12 cellular contexts compared by ENCODE assay signal in the genomic region with DNA sequence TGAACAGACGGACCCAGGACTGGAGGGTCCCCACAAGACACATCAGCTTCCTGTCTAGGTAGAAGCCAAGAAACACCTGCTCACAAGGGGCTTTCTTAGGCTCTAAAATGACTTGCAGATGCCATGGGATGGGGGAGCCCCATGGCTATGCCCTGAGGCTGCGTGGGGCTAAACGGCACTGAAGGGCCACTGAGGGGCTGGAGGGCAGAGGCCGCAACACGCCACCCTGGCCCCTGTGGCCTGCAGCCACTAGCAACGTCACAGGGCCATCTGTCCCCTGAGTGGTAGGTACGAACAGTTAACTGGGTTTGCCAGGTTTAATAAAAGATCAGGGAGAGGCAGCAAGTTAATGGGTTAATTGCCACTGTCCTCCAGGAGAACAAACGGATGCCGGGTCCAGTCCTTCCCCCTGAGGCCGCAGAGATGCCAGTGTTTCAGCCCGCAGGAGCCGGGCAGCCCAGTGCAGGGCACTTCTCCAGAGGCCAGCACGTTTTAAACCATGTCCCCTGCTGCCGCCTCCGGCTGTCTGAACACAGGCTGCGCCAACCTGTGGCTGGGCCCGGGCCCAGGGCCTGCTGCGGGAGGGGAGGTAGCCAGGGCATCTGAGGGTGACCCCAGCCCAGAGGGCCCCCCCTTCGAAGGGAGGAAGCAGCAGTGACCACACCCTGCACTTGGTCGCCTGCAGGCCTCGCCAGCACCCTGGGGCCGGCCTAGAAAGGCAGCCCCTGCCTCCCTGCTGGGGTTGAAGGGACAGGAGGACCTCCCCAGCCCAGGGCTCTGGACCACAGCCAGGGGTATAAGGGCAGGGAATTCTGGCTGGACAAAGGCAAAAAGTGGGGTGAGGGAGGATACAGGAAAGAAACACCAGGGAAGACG.
A peak's percentile ranks its signal among the peaks of the same experiment; 100 is the strongest.
DNase-seq lines count a peak whose midpoint lies in the region; ATAC-seq and TF ChIP-seq lines count a peak whose summit lies in the region.
"Had no signal": no experiment of that assay in that cellular context is flagged by ENCODE, and none has a peak within 500 bp of the region (broad histone marks: within the 10 kb centered on the region; RNA-seq: fewer than 3 reads in every experiment).

No MANE protein-coding gene starts in this region.

- H3K36me3 ChIP-seq in mesendoderm (ENCODE audit: control insufficient read depth, insufficient read depth, low read length) (no peaks in the 10 kb centered on the region), testis (ENCODE audit: low read depth, missing control alignments) (no peaks in the 10 kb centered on the region)

- TF ChIP-seq POLR2A in testis (IDR thresholded peaks at IDR 0.05): no peak

- no peak overlapping the region for H3K9ac ChIP-seq in mesendoderm (ENCODE audit: low read length)

- no CpG with 5 or more reads among the region's 23 CpGs for WGBS in mesendoderm (ENCODE audit: extremely low coverage, insufficient coverage, low lambda C conversion rate)
- 54 to 65% methylated on average over 10 to 20 of the region's 23 CpGs for WGBS in testis, 2 donors

- peak overlapping the region; percentile 57 for H3K23ac ChIP-seq in mesendoderm (ENCODE audit: low read length)

- H3K9me3 ChIP-seq in testis: no peaks in the 10 kb centered on the region

- H2AK5ac ChIP-seq in mesendoderm (ENCODE audit: low read length): no peak overlapping the region

- H2BK120ac ChIP-seq in mesendoderm (ENCODE audit: low read depth, low read length): no peak overlapping the region

- no peak overlapping the region for H2BK5ac ChIP-seq in mesendoderm (ENCODE audit: low read length)

- no peak overlapping the region for H3K4ac ChIP-seq in mesendoderm (ENCODE audit: low read depth, low read length)

- no peaks in the 10 kb centered on the region for H3K79me1 ChIP-seq in mesendoderm (ENCODE audit: low read length)

- H3K27ac ChIP-seq in epithelial cell of prostate (peak overlapping the region; percentile 95), mesendoderm (ENCODE audit: low read depth, low read length) (no peak overlapping the region), testis (peak overlapping the region; percentile 34 to 59)
- H3K27ac ChIP-seq: SK-N-MC had no signal

- H2BK15ac ChIP-seq in mesendoderm (replicated peaks; ENCODE audit: low read depth): no peak overlapping the region

- no peak for TF ChIP-seq CTCF in testis (IDR thresholded peaks at IDR 0.05)

- intact Hi-C loops in testis (cut with DNase I; ENCODE audit: low total_unique reads): no loop called here

- DNase-seq in M059J (ENCODE audit: low read depth) (peak; percentile 92), epithelial cell of prostate (ENCODE audit: low read depth, low spot score) (no peak), mesendoderm (no peak), testis (no peak), H4 (ENCODE audit: low spot score) (no peak), MV-4-11 (lab: John Stamatoyannopoulos, UW) (no peak)
- DNase-seq: activated CD8-positive, alpha-beta T cell treated with anti-CD3 and anti-CD28 coated beads for 36 hours; GOT3; NCI-H1930 had no signal

- no peak overlapping the region for H3K4me2 ChIP-seq in mesendoderm (ENCODE audit: low read length)

- H4K8ac ChIP-seq in mesendoderm (ENCODE audit: low read depth, low read length): no peak overlapping the region

- H3K4me3 ChIP-seq in mesendoderm (ENCODE audit: low read length) (no peak overlapping the region), testis (no peak overlapping the region)
- H3K4me3 ChIP-seq: SK-N-MC had no signal

- ATAC-seq in GM21825 (IDR thresholded peaks at IDR 0.05; ENCODE audit: unreplicated experiment): no peak
- ATAC-seq in GM21619 (IDR thresholded peaks at IDR 0.05; ENCODE audit: unreplicated experiment): no peak
- ATAC-seq: activated CD8-positive, alpha-beta T cell treated with anti-CD3 and anti-CD28 coated beads for 36 hours had no signal

- H3K4me1 ChIP-seq in mesendoderm (ENCODE audit: control insufficient read depth, low read depth, low read length) (peaks cover 3% of the 10 kb centered on the region), testis (peaks cover 30% of the 10 kb centered on the region)

- H3K27me3 ChIP-seq in mesendoderm (ENCODE audit: insufficient read depth, low read length, poor library complexity) (no peaks in the 10 kb centered on the region), testis (no peaks in the 10 kb centered on the region)

- no peak overlapping the region for H3K56ac ChIP-seq in mesendoderm (ENCODE audit: low read length)

- H3K18ac ChIP-seq in mesendoderm (ENCODE audit: low read length): no peak overlapping the region

- H4K5ac ChIP-seq in mesendoderm (ENCODE audit: low read length): no peak overlapping the region

- H3K79me2 ChIP-seq in mesendoderm (ENCODE audit: control insufficient read depth, insufficient read depth, low read length): no peaks in the 10 kb centered on the region
